11 cellular contexts compared by ENCODE assay signal in genomic region chr1:89941110-89941770, GRCh38. TPM values are rescaled to one million over a fixed set of nuclear protein-coding genes. Genes with fewer than 3 reads are reported as not detected.
DNase-seq lines count a peak whose midpoint lies in the region; ATAC-seq, FAIRE-seq and TF ChIP-seq lines count a peak whose summit lies in the region.
"Had no signal": no experiment of that assay in that cellular context is flagged by ENCODE, and none has a peak within 500 bp of the region (broad histone marks: within the 10 kb centered on the region; RNA-seq: fewer than 3 reads in every experiment).

No MANE protein-coding gene starts in this region.

- no peak overlapping the region for H2BK15ac ChIP-seq in mesendoderm (replicated peaks; ENCODE audit: low read depth)

- H3K79me2 ChIP-seq in OCI-LY7 (ENCODE audit: insufficient read depth, low read depth, low read length) (no peaks in the 10 kb centered on the region), mesendoderm (ENCODE audit: control insufficient read depth, insufficient read depth, low read length) (no peaks in the 10 kb centered on the region)
- H3K79me2 ChIP-seq: hepatocyte had no signal

- no peak overlapping the region for H3K18ac ChIP-seq in mesendoderm (ENCODE audit: low read length)

- no peaks in the 10 kb centered on the region for H3K9me2 ChIP-seq in OCI-LY7 (ENCODE audit: insufficient read depth, low read length)

- no peak overlapping the region for H2BK120ac ChIP-seq in mesendoderm (ENCODE audit: low read depth, low read length)

- WGBS in mesendoderm (ENCODE audit: extremely low coverage, insufficient coverage, low lambda C conversion rate), result no CpG with 5 or more reads among the region's 6 CpGs

- FAIRE-seq in GM12891 (lab: Jason Lieb, UNC), result peak; percentile 38

- H3K27me3 ChIP-seq in mesendoderm (ENCODE audit: insufficient read depth, low read length, poor library complexity) (no peaks in the 10 kb centered on the region), brain microvascular endothelial cell (replicated peaks) (no peaks in the 10 kb centered on the region), foreskin keratinocyte (no peaks in the 10 kb centered on the region)
- H3K27me3 ChIP-seq: hepatocyte, SJSA1 had no signal

- POLR2A ChIA-PET in OCI-LY7 (lab: Charles Lee), result no interaction called here

- no peak overlapping the region for H2AFZ ChIP-seq in OCI-LY7 (ENCODE audit: low read length)
- H2AFZ ChIP-seq: hepatocyte had no signal

- ATAC-seq in HG02938 (IDR thresholded peaks at IDR 0.05; ENCODE audit: unreplicated experiment), result peak; percentile 41
- no peak for ATAC-seq in GM19324 (IDR thresholded peaks at IDR 0.05; ENCODE audit: low FRiP score, unreplicated experiment)
- ATAC-seq in foreskin keratinocyte, result no peak

- TF ChIP-seq CTCF in OCI-LY7 (conservative IDR thresholded peaks at IDR 0.05; ENCODE audit: low read length), result no peak
- no peak for TF ChIP-seq CTCF in brain microvascular endothelial cell (IDR thresholded peaks at IDR 0.05; ENCODE audit: low read depth, low read length, missing control alignments)
- TF ChIP-seq CTCF in foreskin keratinocyte (conservative IDR thresholded peaks at IDR 0.05), result no peak

- no peak overlapping the region for H4K8ac ChIP-seq in mesendoderm (ENCODE audit: low read depth, low read length)

- no peak overlapping the region for H3K4ac ChIP-seq in mesendoderm (ENCODE audit: low read depth, low read length)

- intact Hi-C loops in OCI-LY7 (cut with micrococcal nuclease; ENCODE audit: unreplicated experiment), result no loop called here

- no peaks in the 10 kb centered on the region for H3K79me1 ChIP-seq in mesendoderm (ENCODE audit: low read length)

- H3K4me1 ChIP-seq in OCI-LY7 (ENCODE audit: insufficient read depth, low read length, poor library complexity, severe bottlenecking), result peaks cover 11% of the 10 kb centered on the region
- peaks cover 13% of the 10 kb centered on the region for H3K4me1 ChIP-seq in mesendoderm (ENCODE audit: control insufficient read depth, low read depth, low read length)
- peaks cover 6% of the 10 kb centered on the region for H3K4me1 ChIP-seq in foreskin keratinocyte

- TF ChIP-seq POLR2A in GM12891 (IDR thresholded peaks at IDR 0.05; ENCODE audit: low read depth, low read length), result no peak

- H3K4me3 ChIP-seq in OCI-LY7 (ENCODE audit: low read depth, low read length, poor library complexity, severe bottlenecking) (no peak overlapping the region), mesendoderm (ENCODE audit: low read length) (no peak overlapping the region), brain microvascular endothelial cell (ENCODE audit: low read depth, low read length) (no peak overlapping the region)
- H3K4me3 ChIP-seq: hepatocyte, SJSA1 had no signal

- H2BK5ac ChIP-seq in mesendoderm (ENCODE audit: low read length), result no peak overlapping the region

- CTCF ChIA-PET in OCI-LY7 (lab: Charles Lee; ENCODE audit: unreplicated experiment), result no interaction called here

- no peak overlapping the region for H4K5ac ChIP-seq in mesendoderm (ENCODE audit: low read length)

- H3K9ac ChIP-seq in mesendoderm (ENCODE audit: low read length), result no peak overlapping the region

- H4K20me1 ChIP-seq in OCI-LY7 (ENCODE audit: insufficient read depth, low read length), result no peaks in the 10 kb centered on the region

- no peak overlapping the region for H3K56ac ChIP-seq in mesendoderm (ENCODE audit: low read length)

- no peak overlapping the region for H3K4me2 ChIP-seq in OCI-LY7 (ENCODE audit: low read length)
- H3K4me2 ChIP-seq in mesendoderm (ENCODE audit: low read length), result no peak overlapping the region
- H3K4me2 ChIP-seq: hepatocyte had no signal

- H3K36me3 ChIP-seq in OCI-LY7 (ENCODE audit: insufficient read depth, low read length) (peaks cover 13% of the 10 kb centered on the region), mesendoderm (ENCODE audit: control insufficient read depth, insufficient read depth, low read length) (no peaks in the 10 kb centered on the region), brain microvascular endothelial cell (replicated peaks) (no peaks in the 10 kb centered on the region)
- H3K36me3 ChIP-seq: SJSA1 had no signal

- no peak for DNase-seq in GM12891 (ENCODE audit: insufficient read length, low spot score)
- DNase-seq in OCI-LY7 (ENCODE audit: low spot score), result peak; percentile 14
- DNase-seq in mesendoderm, result peak; percentile 74
- DNase-seq in brain microvascular endothelial cell, result no peak
- no peak for DNase-seq in iPS-NIHi11 (ENCODE audit: low spot score)
- DNase-seq in foreskin keratinocyte, result no peak
- DNase-seq: activated T-cell treated with anti-CD3 and anti-CD28 coated beads, Interleukin-2, amount 50 U/mL, for 4 hours had no signal

- H3K9me3 ChIP-seq in OCI-LY7 (ENCODE audit: low read length), result no peaks in the 10 kb centered on the region
- H3K9me3 ChIP-seq: SJSA1 had no signal

- in situ Hi-C loops in brain microvascular endothelial cell (cut with HindIII; ENCODE audit: low pct_ligation_motif_present, low sequenced_read_pairs), result no loop called here

- no peak overlapping the region for H3K27ac ChIP-seq in OCI-LY7 (ENCODE audit: low read depth, low read length, poor library complexity, severe bottlenecking)
- no peak overlapping the region for H3K27ac ChIP-seq in mesendoderm (ENCODE audit: low read depth, low read length)
- no peak overlapping the region for H3K27ac ChIP-seq in brain microvascular endothelial cell
- H3K27ac ChIP-seq in foreskin keratinocyte, result no peak overlapping the region
- H3K27ac ChIP-seq: hepatocyte, SJSA1 had no signal

- H2AK5ac ChIP-seq in mesendoderm (ENCODE audit: low read length), result no peak overlapping the region

- no peak overlapping the region for H3K23ac ChIP-seq in mesendoderm (ENCODE audit: low read length)

- BruUV-seq in OCI-LY7 (replicated peaks; lab: Mats Ljungman, UMichigan), result no TSS peak

TF ChIP-seq in GM12891, 5 proteins besides CTCF, POLR2A, EP300 and RAD21:
- TF ChIP-seq PAX5 (IDR thresholded peaks at IDR 0.05; ENCODE audit: insufficient read depth, low read length, severe bottlenecking), result no peak
- peak; percentile 78 for TF ChIP-seq SPI1 (IDR thresholded peaks at IDR 0.05; ENCODE audit: low read depth, low read length)
- no peak for TF ChIP-seq POLR2AphosphoS5 (IDR thresholded peaks at IDR 0.05; ENCODE audit: low read depth, low read length)
- no peak for TF ChIP-seq POU2F2 (IDR thresholded peaks at IDR 0.05; ENCODE audit: low read depth, low read length)
TF ChIP-seq in GM12891: peak in this region for 1.

RNA-seq across cellular contexts. Expression of gene ZNF326, which starts 53.7 kb away (rescaled TPM):
- 9.6 TPM for polyA plus RNA-seq in GM12891 (2012; ENCODE audit: low read depth, missing spikeins)
- total RNA-seq in OCI-LY7 (2014; rRNA removed; shearing (Covaris generic)), result 10.5 and 11.5 TPM in 2 replicates
- total RNA-seq in OCI-LY7 (2022), result 43.5 and 45.5 TPM in 2 replicates
- 38.4 TPM for polyA plus RNA-seq in mesendoderm (2013, experiment 1 of 2)
- polyA plus RNA-seq in mesendoderm (2013, experiment 2 of 2), result 37.5 TPM
- 16.6 and 19.8 TPM in 2 replicates for total RNA-seq in foreskin keratinocyte
- polyA plus RNA-seq in foreskin keratinocyte, result 9.4 and 13.0 TPM in 2 replicates

Comparison
In these comparisons a context has a peak if more than half of its experiments do, and no peak if none do; other contexts are left out.
1. DNase-seq: peak in OCI-LY7 (single experiment) and mesendoderm (single experiment); none in GM12891 (single experiment), brain microvascular endothelial cell (single experiment), iPS-NIHi11 (single experiment) and foreskin keratinocyte (0 of 2).